Comparison of ENCODE assay signal across 1 cellular context in genomic region chr1:201309420-201309819, GRCh38.
TF ChIP-seq lines count a peak whose summit lies in the region.

No MANE protein-coding gene starts in this region.

TF ChIP-seq in SK-N-SH treated with all-trans-retinoic acid at 6 μM for 48 hours, 23 proteins besides CTCF, POLR2A, EP300 and RAD21 (continued from another document):
- TF ChIP-seq, protein P1, sequence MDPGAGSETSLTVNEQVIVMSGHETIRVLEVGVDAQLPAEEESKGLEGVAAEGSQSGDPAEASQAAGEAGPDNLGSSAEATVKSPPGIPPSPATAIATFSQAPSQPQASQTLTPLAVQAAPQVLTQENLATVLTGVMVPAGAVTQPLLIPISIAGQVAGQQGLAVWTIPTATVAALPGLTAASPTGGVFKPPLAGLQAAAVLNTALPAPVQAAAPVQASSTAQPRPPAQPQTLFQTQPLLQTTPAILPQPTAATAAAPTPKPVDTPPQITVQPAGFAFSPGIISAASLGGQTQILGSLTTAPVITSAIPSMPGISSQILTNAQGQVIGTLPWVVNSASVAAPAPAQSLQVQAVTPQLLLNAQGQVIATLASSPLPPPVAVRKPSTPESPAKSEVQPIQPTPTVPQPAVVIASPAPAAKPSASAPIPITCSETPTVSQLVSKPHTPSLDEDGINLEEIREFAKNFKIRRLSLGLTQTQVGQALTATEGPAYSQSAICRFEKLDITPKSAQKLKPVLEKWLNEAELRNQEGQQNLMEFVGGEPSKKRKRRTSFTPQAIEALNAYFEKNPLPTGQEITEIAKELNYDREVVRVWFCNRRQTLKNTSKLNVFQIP (CRISPR knock-in tag; IDR thresholded peaks at IDR 0.05; ENCODE audit: borderline replicate concordance, low read depth) = no peak
- TF ChIP-seq ZFP3 (CRISPR knock-in tag; IDR thresholded peaks at IDR 0.05) = peak; percentile 76; the same call in 1 of the 2 replicates
TF ChIP-seq in SK-N-SH treated with all-trans-retinoic acid at 6 μM for 48 hours: peak in this region for 8.
